Comparison of ENCODE assay signal across 18 cellular contexts in the genomic region with DNA sequence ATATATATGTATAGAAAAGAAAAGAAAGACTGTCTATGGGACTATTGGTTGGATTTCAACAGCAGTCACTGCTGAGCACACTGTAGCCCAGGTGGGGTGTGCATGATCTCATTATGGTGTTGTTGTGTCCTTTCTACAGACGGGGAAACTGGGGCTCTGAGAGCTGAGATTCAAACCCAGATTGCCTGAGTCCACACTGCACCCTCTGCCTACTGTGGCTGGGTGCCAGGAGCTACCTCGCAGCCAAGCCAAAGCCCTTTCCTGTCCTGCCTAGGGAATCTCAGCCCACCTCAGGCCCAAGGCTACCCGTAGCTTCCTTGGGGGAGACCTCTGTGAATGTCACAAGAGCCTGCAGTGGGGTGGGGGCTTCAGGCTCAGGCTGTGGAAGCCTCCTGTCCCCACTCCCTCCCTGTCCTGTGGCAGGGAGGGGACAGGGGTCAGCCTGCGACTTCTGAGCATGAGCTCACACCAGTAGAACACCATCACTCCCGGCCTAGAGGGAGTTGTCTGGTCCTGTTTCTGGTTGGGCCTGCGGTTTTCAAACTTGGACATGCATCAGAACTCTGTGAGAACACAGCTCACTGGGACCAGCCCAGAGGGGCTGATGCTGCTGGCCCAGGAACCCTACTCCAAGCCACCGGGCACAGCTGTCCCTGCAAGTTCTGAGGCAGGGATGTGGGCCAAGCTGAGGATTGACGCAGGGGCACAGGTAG. TPM values are rescaled to one million over a fixed set of nuclear protein-coding genes. Genes with fewer than 3 reads are reported as not detected.
DNase-seq lines count a peak whose midpoint lies in the region; ATAC-seq and TF ChIP-seq lines count a peak whose summit lies in the region.
"Had no signal": no experiment of that assay in that cellular context is flagged by ENCODE, and none has a peak within 500 bp of the region (broad histone marks: within the 10 kb centered on the region; RNA-seq: fewer than 3 reads in every experiment).

No MANE protein-coding gene starts in this region.

- no peak for TF ChIP-seq CTCF in IMR-90 (conservative IDR thresholded peaks at IDR 0.05; ENCODE audit: low read depth, low read length)
- TF ChIP-seq CTCF in ascending aorta (IDR thresholded peaks at IDR 0.05) = no peak
- TF ChIP-seq CTCF in suprapubic skin (IDR thresholded peaks at IDR 0.05) = no peak
- TF ChIP-seq CTCF in lower lobe of right lung (IDR thresholded peaks at IDR 0.05) = no peak

- ATAC-seq in IMR-90 (ENCODE audit: low read depth) = peak; percentile 50
- ATAC-seq in GM21526 (IDR thresholded peaks at IDR 0.05; ENCODE audit: low FRiP score, unreplicated experiment) = no peak
- ATAC-seq in lower lobe of right lung = no peak
- ATAC-seq: left lobe of liver; stimulated activated naive CD8-positive, alpha-beta T cell treated with anti-CD3 and anti-CD28 coated beads, Interleukin-15, Interleukin-2, amounts not matched to agents 100 U/mL and 50 U/mL, for 24 hours had no signal

- no peak overlapping the region for H4K91ac ChIP-seq in IMR-90 (ENCODE audit: insufficient read depth, low read depth, low read length)

- no peak overlapping the region for H2AK5ac ChIP-seq in IMR-90 (ENCODE audit: low read depth, low read length)

- H3K9ac ChIP-seq in IMR-90 (ENCODE audit: low read depth, low read length) = no peak overlapping the region

- no peak overlapping the region for H3K4ac ChIP-seq in IMR-90 (ENCODE audit: low read depth, low read length)

- no peak overlapping the region; the same call in 1 of the 2 replicates for H2BK120ac ChIP-seq in IMR-90 (ENCODE audit: low read depth, low read length)

- H2BK20ac ChIP-seq in IMR-90 (ENCODE audit: low read depth, low read length) = no peak overlapping the region

- H3K56ac ChIP-seq in IMR-90 (ENCODE audit: extremely low read depth, insufficient read depth, low read length) = no peak overlapping the region

- H3K27me3 ChIP-seq in IMR-90 (ENCODE audit: control insufficient read depth, insufficient read depth, low read length) = no peaks in the 10 kb centered on the region
- no peaks in the 10 kb centered on the region for H3K27me3 ChIP-seq in ascending aorta
- no peaks in the 10 kb centered on the region for H3K27me3 ChIP-seq in suprapubic skin
- no peaks in the 10 kb centered on the region for H3K27me3 ChIP-seq in lower lobe of right lung (ENCODE audit: low read depth)
- H3K27me3 ChIP-seq: tibial nerve had no signal

- H3K27ac ChIP-seq in IMR-90 (ENCODE audit: insufficient read depth, low read length) = no peak overlapping the region
- H3K27ac ChIP-seq in ascending aorta = peak overlapping the region; percentile 55 to 72
- peak overlapping the region; percentile 33 for H3K27ac ChIP-seq in suprapubic skin
- no peak overlapping the region for H3K27ac ChIP-seq in lower lobe of right lung
- H3K27ac ChIP-seq: SK-N-MC, VCaP had no signal

- no peak overlapping the region for H3K18ac ChIP-seq in IMR-90 (ENCODE audit: low read depth, low read length)

- TF ChIP-seq RAD21 in IMR-90 (IDR thresholded peaks at IDR 0.05; ENCODE audit: low read length) = no peak

- no peak for TF ChIP-seq EP300 in suprapubic skin (IDR thresholded peaks at IDR 0.05)

- DNase-seq in IMR-90 (no peak), ascending aorta (ENCODE audit: low spot score in 2 of 2) (no peak), myocyte (ENCODE audit: low read depth) (peak; percentile 64), suprapubic skin (ENCODE audit: low spot score in 2 of 2) (peak in 1 of 2 donors; percentile 71), lower lobe of right lung (no peak)
- no peak for DNase-seq in stimulated activated CD4-positive, alpha-beta T cell treated with anti-CD3 and anti-CD28 coated beads, Interleukin-4, amount 100 ng/mL, for 4 hours
- DNase-seq: activated gamma-delta T cell treated with Interleukin-2 at 50 U/mL for 16 hours; GOT3; NCI-H1436; NCI-H510A; nephron progenitor cell; stimulated activated CD4-positive, alpha-beta T cell treated with anti-CD3 and anti-CD28 coated beads, Interleukin-2, amount 100 ng/mL, for 48 hours; stimulated activated naive CD8-positive, alpha-beta T cell treated with anti-CD3 and anti-CD28 coated beads, Interleukin-15, Interleukin-2, amounts not matched to agents 100 U/mL and 50 U/mL, for 24 hours had no signal

- H3K4me1 ChIP-seq in IMR-90 (ENCODE audit: control insufficient read depth, insufficient read depth, low read length) (peaks cover 9% of the 10 kb centered on the region), ascending aorta (peaks cover 0 to 12% of the 10 kb centered on the region in 2 donors), suprapubic skin (peaks cover 50% of the 10 kb centered on the region), lower lobe of right lung (peaks cover 7% of the 10 kb centered on the region)

- no peak overlapping the region for H3K14ac ChIP-seq in IMR-90 (replicated peaks; ENCODE audit: low read depth, low read length)

- CTCF ChIA-PET in IMR-90 (lab: Yijun Ruan, JAX) = interaction anchor here (1.4 kb wide), 1 partner anchor 12 kb away, joined by 4 read pairs; no protein-coding TSS in a partner anchor

- 60% methylated on average over 1 of the region's 8 CpGs; no CpG with 5 or more reads in 1 of the 2 experiments for WGBS in IMR-90 (ENCODE audit: extremely low coverage in 2 of 2, insufficient read length in 1 of 2), 2 experiments
- 65% methylated on average over 4 of the region's 8 CpGs for WGBS in suprapubic skin

- no peak for TF ChIP-seq POLR2A in IMR-90 (IDR thresholded peaks at IDR 0.05; ENCODE audit: low read depth, low read length)
- no peak for TF ChIP-seq POLR2A in suprapubic skin (IDR thresholded peaks at IDR 0.05)

- no peak overlapping the region for H4K5ac ChIP-seq in IMR-90 (ENCODE audit: low read depth, low read length)

- no peaks in the 10 kb centered on the region for H4K20me1 ChIP-seq in IMR-90 (ENCODE audit: insufficient read depth, low read length)

- dilution Hi-C loops in IMR-90 (cut with HindIII; ENCODE audit: low sequenced_read_pairs, unreplicated experiment) = no loop called here

- H3K9me1 ChIP-seq in IMR-90 (ENCODE audit: insufficient read depth, low read length) = no peaks in the 10 kb centered on the region; the same call in 1 of the 2 replicates

- H3K36me3 ChIP-seq in IMR-90 (ENCODE audit: control insufficient read depth, insufficient read depth, low read length) = no peaks in the 10 kb centered on the region
- no peaks in the 10 kb centered on the region for H3K36me3 ChIP-seq in ascending aorta
- no peaks in the 10 kb centered on the region for H3K36me3 ChIP-seq in suprapubic skin
- H3K36me3 ChIP-seq in lower lobe of right lung = no peaks in the 10 kb centered on the region
- H3K36me3 ChIP-seq: tibial nerve had no signal

- H3K79me1 ChIP-seq in IMR-90 (ENCODE audit: low read depth in 1 of 2, low read length in 2 of 2) = no peaks in the 10 kb centered on the region

- no peak overlapping the region for H3K4me3 ChIP-seq in IMR-90 (ENCODE audit: insufficient read depth, low read depth, low read length)
- no peak overlapping the region for H3K4me3 ChIP-seq in ascending aorta
- no peak overlapping the region for H3K4me3 ChIP-seq in suprapubic skin
- H3K4me3 ChIP-seq in lower lobe of right lung = no peak overlapping the region
- H3K4me3 ChIP-seq: SK-N-MC, tibial nerve had no signal

- H2AK9ac ChIP-seq in IMR-90 (replicated peaks; ENCODE audit: low read depth, low read length, poor library complexity) = peak overlapping the region; percentile 21

- in situ Hi-C loops in IMR-90 (cut with MboI; ENCODE audit: low sequenced_read_pairs) = no loop called here

- H2AFZ ChIP-seq in IMR-90 (replicated peaks; ENCODE audit: low read length, poor library complexity) = no peak overlapping the region

- intact Hi-C loops in IMR-90 (cut with micrococcal nuclease) (no loop called here), ascending aorta (cut with DNase I) (no loop called here), lower lobe of right lung (cut with DNase I) (no loop called here)

- POLR2A ChIA-PET in IMR-90 (lab: Charles Lee; ENCODE audit: unreplicated experiment) = no interaction called here

- H3K4me2 ChIP-seq in IMR-90 (ENCODE audit: low read depth, low read length) = no peak overlapping the region

- H3K9me3 ChIP-seq in IMR-90 (ENCODE audit: control insufficient read depth, insufficient read depth, low read length) (0 out of 2 replicates have a peak, but pooled peaks cover 3% of the 10 kb centered on the region), ascending aorta (peaks cover 0 to 4% of the 10 kb centered on the region in 2 donors), suprapubic skin (no peaks in the 10 kb centered on the region), lower lobe of right lung (no peaks in the 10 kb centered on the region)

- no peak overlapping the region for H2BK5ac ChIP-seq in IMR-90 (ENCODE audit: low read depth, low read length, poor library complexity, severe bottlenecking)

- no peak overlapping the region for H2BK15ac ChIP-seq in IMR-90 (ENCODE audit: low read depth, low read length)

- BruUV-seq in IMR-90 (replicated peaks; lab: Mats Ljungman, UMichigan) = no TSS peak

- no peak overlapping the region for H4K8ac ChIP-seq in IMR-90 (ENCODE audit: low read depth in 2 of 2, low read length in 2 of 2)

- no peak overlapping the region for H3K23ac ChIP-seq in IMR-90 (ENCODE audit: low read depth, low read length)

TF ChIP-seq in IMR-90, 13 proteins besides CTCF, POLR2A, EP300 and RAD21 (continues in another document):
- TF ChIP-seq MXI1 (IDR thresholded peaks at IDR 0.05; ENCODE audit: borderline replicate concordance, low read depth, low read length) = no peak

RNA-seq across cellular contexts. Expression of a gene that starts 7.9 kb away (rescaled TPM):
- total RNA-seq in IMR-90 (2012; rRNA removed) (21.9 and 24.7 TPM in 2 replicates), ascending aorta (156 TPM), myocyte (33.6 and 78.3 TPM in 2 replicates), suprapubic skin (100 to 1,000 TPM in 3 of 4 donors, 10 to 100 TPM in 1; 88.3 to 158 (median 113) TPM), lower lobe of right lung (46.6 TPM)
- 38.1 and 38.8 TPM in 2 replicates for polyA plus RNA-seq in IMR-90 (2012; rRNA removed)
- 16.1 and 60.5 TPM in 2 replicates for polyA plus RNA-seq in IMR-90 (2012; cell fraction: cytosol; rRNA removed)
- polyA plus RNA-seq in IMR-90 (2012; cell fraction: nucleus; rRNA removed; ENCODE audit: low replicate concordance) = 21.8 and 35.9 TPM in 2 replicates
- polyA plus RNA-seq in myocyte (2012) = 27.3 TPM

RNA-seq across cellular contexts. Expression of a gene that starts 42.0 kb away (rescaled TPM):
- total RNA-seq in IMR-90 (2012; rRNA removed) (not detected in 2 replicates), ascending aorta (not detected), myocyte (not detected in 2 replicates), suprapubic skin (10 to 100 TPM; 39.5 to 93.7 (median 45.3) TPM), lower lobe of right lung (7.7 TPM)
- polyA plus RNA-seq in IMR-90 (2012; rRNA removed) = not detected in 2 replicates
- 0.01 TPM in 1 of 2 replicates, not detected in the other for polyA plus RNA-seq in IMR-90 (2012; cell fraction: cytosol; rRNA removed)
- not detected in 2 replicates for polyA plus RNA-seq in IMR-90 (2012; cell fraction: nucleus; rRNA removed; ENCODE audit: low replicate concordance)
- not detected for polyA plus RNA-seq in myocyte (2012)

RNA-seq across cellular contexts. Expression of a gene that starts 45.9 kb away (rescaled TPM):
- total RNA-seq in IMR-90 (2012; rRNA removed) = 17.4 and 23.3 TPM in 2 replicates
- polyA plus RNA-seq in IMR-90 (2012; rRNA removed) = 111 and 126 TPM in 2 replicates
- 120 and 139 TPM in 2 replicates for polyA plus RNA-seq in IMR-90 (2012; cell fraction: cytosol; rRNA removed)
- polyA plus RNA-seq in IMR-90 (2012; cell fraction: nucleus; rRNA removed; ENCODE audit: low replicate concordance) = 103 and 209 TPM in 2 replicates
- 212 TPM for total RNA-seq in ascending aorta
- 61.2 and 143 TPM in 2 replicates for total RNA-seq in myocyte
- polyA plus RNA-seq in myocyte (2012) = 45.0 TPM
- 10 to 100 TPM; 43.2 to 63.6 (median 54.3) TPM for total RNA-seq in suprapubic skin
- 25.6 TPM for total RNA-seq in lower lobe of right lung

Comparison
In these comparisons a context has a peak if more than half of its experiments do, and no peak if none do; other contexts are left out.
1. H3K27ac ChIP-seq: peak in ascending aorta (2 of 2) and suprapubic skin (single experiment); none in IMR-90 (single experiment) and lower lobe of right lung (single experiment).